In genomic region chr20:41617059-41617921, GRCh38 we compare ENCODE assay signal across 8 cellular contexts. TPM values are rescaled to one million over a fixed set of nuclear protein-coding genes. Genes with fewer than 3 reads are reported as not detected.
A peak's percentile ranks its signal among the peaks of the same experiment; 100 is the strongest.
DNase-seq lines count a peak whose midpoint lies in the region; ATAC-seq and TF ChIP-seq lines count a peak whose summit lies in the region.

No MANE protein-coding gene starts in this region.

- peak overlapping the region; percentile 40 for H2AFZ ChIP-seq in smooth muscle cell (ENCODE audit: low read depth)

- H3F3A ChIP-seq in smooth muscle cell (ENCODE audit: low read depth) = peaks cover 6% of the 10 kb centered on the region

- peak overlapping the region; percentile 69 for H3K4me3 ChIP-seq in AG04449 (ENCODE audit: low read depth, low read length)
- H3K4me3 ChIP-seq in astrocyte of the spinal cord (ENCODE audit: low read depth, low read length) = peak overlapping the region; percentile 78
- peak overlapping the region; percentile 73 for H3K4me3 ChIP-seq in smooth muscle cell

- H3K4me1 ChIP-seq in smooth muscle cell (ENCODE audit: low read depth) = peaks cover 24% of the 10 kb centered on the region

- CTCF ChIA-PET in AG04449 (lab: Yijun Ruan, JAX) = interaction anchor here (1.6 to 2.8 kb wide), 3 partner anchors 85 to 206 kb away, joined by 3 to 7 read pairs (median 4); no protein-coding TSS in a partner anchor

- ATAC-seq in GM18909 (IDR thresholded peaks at IDR 0.05; ENCODE audit: poor library complexity, unreplicated experiment) (peak; percentile 18), HG03469 (IDR thresholded peaks at IDR 0.05; ENCODE audit: unreplicated experiment) (peak; percentile 7), esophagus mucosa (no peak)

- H3K9me3 Mint-ChIP-seq in immature natural killer cell = no peaks in the 10 kb centered on the region

- no peaks in the 10 kb centered on the region for H3K36me3 ChIP-seq in smooth muscle cell (ENCODE audit: low read depth)

- no peaks in the 10 kb centered on the region for H3K36me3 Mint-ChIP-seq in immature natural killer cell

- H3K9me3 ChIP-seq in smooth muscle cell (replicated peaks; ENCODE audit: low read depth) = no peaks in the 10 kb centered on the region

- peak overlapping the region; percentile 80 to 91 (median 84) for H3K27ac Mint-ChIP-seq in immature natural killer cell

- peaks cover 29 to 56% of the 10 kb centered on the region in 2 donors for H3K4me1 Mint-ChIP-seq in immature natural killer cell

- H3K27ac ChIP-seq in smooth muscle cell (ENCODE audit: low read depth) = no peak overlapping the region

- H4K20me1 ChIP-seq in smooth muscle cell (ENCODE audit: low read depth) = peaks cover 53% of the 10 kb centered on the region

- WGBS in smooth muscle cell (ENCODE audit: low lambda C conversion rate) = 7% methylated on average over 18 of the region's 38 CpGs

- peaks cover 2 to 6% (median 3%) of the 10 kb centered on the region in 3 donors for H3K27me3 Mint-ChIP-seq in immature natural killer cell (ENCODE audit: low read depth in 3 of 3)

- peak overlapping the region; percentile 84 for H3K4me2 ChIP-seq in smooth muscle cell

- POLR2A ChIA-PET in AG04449 (lab: Yijun Ruan, JAX) = no interaction called here

- in situ Hi-C loops in astrocyte of the spinal cord (cut with HindIII; ENCODE audit: low sequenced_read_pairs) = no loop called here

- H3K9ac ChIP-seq in smooth muscle cell (ENCODE audit: low read depth) = peak overlapping the region; percentile 47

- no peaks in the 10 kb centered on the region for H3K27me3 ChIP-seq in smooth muscle cell (ENCODE audit: low read depth)

- DNase-seq in AG04449 (ENCODE audit: low read depth, low spot score) (no peak), SW480 (ENCODE audit: low spot score) (peak; percentile 48), astrocyte of the spinal cord (ENCODE audit: low read depth, low spot score) (peak; percentile 28), immature natural killer cell (peak; percentile 49 to 53 (median 52)), smooth muscle cell (lab: John Stamatoyannopoulos, UW; ENCODE audit: unreplicated experiment) (peak; percentile 8)

- TF ChIP-seq CTCF in AG04449 (IDR thresholded peaks at IDR 0.05; ENCODE audit: insufficient read depth, low read length, missing control alignments) = no peak
- TF ChIP-seq CTCF in astrocyte of the spinal cord (IDR thresholded peaks at IDR 0.05; ENCODE audit: low read depth, low read length) = no peak
- no peak for TF ChIP-seq CTCF in smooth muscle cell (IDR thresholded peaks at IDR 0.05; ENCODE audit: borderline replicate concordance, insufficient read depth, poor library complexity, severe bottlenecking)

- H3K79me2 ChIP-seq in smooth muscle cell (ENCODE audit: low read depth) = peaks cover 53% of the 10 kb centered on the region

- H3K4me3 Mint-ChIP-seq in immature natural killer cell = peak overlapping the region; percentile 91 to 95 (median 93)

RNA-seq across cellular contexts. Expression of gene CHD6, which starts 0.9 kb away (rescaled TPM):
- 10 to 100 TPM; 35.1 to 57.9 (median 42.0) TPM for polyA plus RNA-seq in immature natural killer cell
- total RNA-seq in smooth muscle cell = 41.7 and 45.2 TPM in 2 replicates
- polyA plus RNA-seq in smooth muscle cell = 47.8 and 66.8 TPM in 2 replicates
- 16.6 TPM for total RNA-seq in esophagus mucosa
